Comparison of ENCODE assay signal across 1 cellular context in genomic region chr3:101573449-101574387, GRCh38.
A peak's percentile ranks its signal among the peaks of the same experiment; 100 is the strongest.
TF ChIP-seq lines count a peak whose summit lies in the region.

Gene PCNP, plus strand, starts transcription at chr3:101574180. Its CDS starts 36 bp downstream, at chr3:101574216.

TF ChIP-seq in WTC11, 78 proteins besides CTCF, POLR2A, EP300 and RAD21 (continued from another document):
- no peak for TF ChIP-seq ZNF532 (CRISPR knock-in tag; IDR thresholded peaks at IDR 0.05; ENCODE audit: borderline replicate concordance)
- no peak for TF ChIP-seq ZNF121 (CRISPR knock-in tag; IDR thresholded peaks at IDR 0.05)
- peak; percentile 83; the same call in 1 of the 2 replicates for TF ChIP-seq E2F5 (CRISPR knock-in tag; IDR thresholded peaks at IDR 0.05)
- no peak for TF ChIP-seq NR2C2 (CRISPR knock-in tag; IDR thresholded peaks at IDR 0.05)
- TF ChIP-seq ZNF281 (CRISPR knock-in tag; IDR thresholded peaks at IDR 0.05), result no peak
- no peak for TF ChIP-seq PREB (CRISPR knock-in tag; IDR thresholded peaks at IDR 0.05; ENCODE audit: borderline replicate concordance)
- peak; percentile 80; the same call in 1 of the 2 replicates for TF ChIP-seq CBFB (CRISPR knock-in tag; IDR thresholded peaks at IDR 0.05; ENCODE audit: low read depth)
- TF ChIP-seq NR1H2 (CRISPR knock-in tag; IDR thresholded peaks at IDR 0.05), result no peak
- no peak for TF ChIP-seq ZNF232 (CRISPR knock-in tag; IDR thresholded peaks at IDR 0.05)
- no peak for TF ChIP-seq OVOL2 (CRISPR knock-in tag; IDR thresholded peaks at IDR 0.05; ENCODE audit: borderline replicate concordance)
- TF ChIP-seq NFYB (CRISPR knock-in tag; conservative IDR thresholded peaks at IDR 0.05; ENCODE audit: low read depth), result no peak
- TF ChIP-seq, protein P1, sequence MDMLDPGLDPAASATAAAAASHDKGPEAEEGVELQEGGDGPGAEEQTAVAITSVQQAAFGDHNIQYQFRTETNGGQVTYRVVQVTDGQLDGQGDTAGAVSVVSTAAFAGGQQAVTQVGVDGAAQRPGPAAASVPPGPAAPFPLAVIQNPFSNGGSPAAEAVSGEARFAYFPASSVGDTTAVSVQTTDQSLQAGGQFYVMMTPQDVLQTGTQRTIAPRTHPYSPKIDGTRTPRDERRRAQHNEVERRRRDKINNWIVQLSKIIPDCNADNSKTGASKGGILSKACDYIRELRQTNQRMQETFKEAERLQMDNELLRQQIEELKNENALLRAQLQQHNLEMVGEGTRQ (CRISPR knock-in tag; IDR thresholded peaks at IDR 0.05), result 0 out of 2 replicates have a peak, but pooled peaks have one; percentile 31
- 0 out of 2 replicates have a peak, but pooled peaks have one; percentile 28 for TF ChIP-seq KAT7 (CRISPR knock-in tag; IDR thresholded peaks at IDR 0.05; ENCODE audit: borderline replicate concordance)
- no peak for TF ChIP-seq ZNF138 (CRISPR knock-in tag; conservative IDR thresholded peaks at IDR 0.05)
- TF ChIP-seq PRDM15 (CRISPR knock-in tag; IDR thresholded peaks at IDR 0.05), result no peak; the same call in 1 of the 2 replicates
- TF ChIP-seq MXD4 (CRISPR knock-in tag; IDR thresholded peaks at IDR 0.05; ENCODE audit: borderline replicate concordance), result no peak
- no peak for TF ChIP-seq ESRRA (CRISPR knock-in tag; IDR thresholded peaks at IDR 0.05; ENCODE audit: borderline replicate concordance)
- TF ChIP-seq FOXP1 (CRISPR knock-in tag; IDR thresholded peaks at IDR 0.05; ENCODE audit: borderline replicate concordance), result peak; percentile 81; the same call in 1 of the 2 replicates
- no peak for TF ChIP-seq IRF2 (CRISPR knock-in tag; IDR thresholded peaks at IDR 0.05; ENCODE audit: borderline replicate concordance, low read depth)
- peak; percentile 95 for TF ChIP-seq CREM (CRISPR knock-in tag; IDR thresholded peaks at IDR 0.05)
- TF ChIP-seq, protein P2, sequence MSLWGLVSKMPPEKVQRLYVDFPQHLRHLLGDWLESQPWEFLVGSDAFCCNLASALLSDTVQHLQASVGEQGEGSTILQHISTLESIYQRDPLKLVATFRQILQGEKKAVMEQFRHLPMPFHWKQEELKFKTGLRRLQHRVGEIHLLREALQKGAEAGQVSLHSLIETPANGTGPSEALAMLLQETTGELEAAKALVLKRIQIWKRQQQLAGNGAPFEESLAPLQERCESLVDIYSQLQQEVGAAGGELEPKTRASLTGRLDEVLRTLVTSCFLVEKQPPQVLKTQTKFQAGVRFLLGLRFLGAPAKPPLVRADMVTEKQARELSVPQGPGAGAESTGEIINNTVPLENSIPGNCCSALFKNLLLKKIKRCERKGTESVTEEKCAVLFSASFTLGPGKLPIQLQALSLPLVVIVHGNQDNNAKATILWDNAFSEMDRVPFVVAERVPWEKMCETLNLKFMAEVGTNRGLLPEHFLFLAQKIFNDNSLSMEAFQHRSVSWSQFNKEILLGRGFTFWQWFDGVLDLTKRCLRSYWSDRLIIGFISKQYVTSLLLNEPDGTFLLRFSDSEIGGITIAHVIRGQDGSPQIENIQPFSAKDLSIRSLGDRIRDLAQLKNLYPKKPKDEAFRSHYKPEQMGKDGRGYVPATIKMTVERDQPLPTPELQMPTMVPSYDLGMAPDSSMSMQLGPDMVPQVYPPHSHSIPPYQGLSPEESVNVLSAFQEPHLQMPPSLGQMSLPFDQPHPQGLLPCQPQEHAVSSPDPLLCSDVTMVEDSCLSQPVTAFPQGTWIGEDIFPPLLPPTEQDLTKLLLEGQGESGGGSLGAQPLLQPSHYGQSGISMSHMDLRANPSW (CRISPR knock-in tag; conservative IDR thresholded peaks at IDR 0.05; ENCODE audit: low read depth), result no peak
- TF ChIP-seq, protein P3, sequence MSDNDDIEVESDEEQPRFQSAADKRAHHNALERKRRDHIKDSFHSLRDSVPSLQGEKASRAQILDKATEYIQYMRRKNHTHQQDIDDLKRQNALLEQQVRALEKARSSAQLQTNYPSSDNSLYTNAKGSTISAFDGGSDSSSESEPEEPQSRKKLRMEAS (CRISPR knock-in tag; IDR thresholded peaks at IDR 0.05), result peak; percentile 82; the same call in 1 of the 2 replicates
- TF ChIP-seq SOX15 (CRISPR knock-in tag; IDR thresholded peaks at IDR 0.05), result no peak
- no peak for TF ChIP-seq ATF3 (CRISPR knock-in tag; conservative IDR thresholded peaks at IDR 0.05)
- peak; percentile 93 for TF ChIP-seq SP1 (CRISPR knock-in tag; conservative IDR thresholded peaks at IDR 0.05)
- TF ChIP-seq, protein P4, sequence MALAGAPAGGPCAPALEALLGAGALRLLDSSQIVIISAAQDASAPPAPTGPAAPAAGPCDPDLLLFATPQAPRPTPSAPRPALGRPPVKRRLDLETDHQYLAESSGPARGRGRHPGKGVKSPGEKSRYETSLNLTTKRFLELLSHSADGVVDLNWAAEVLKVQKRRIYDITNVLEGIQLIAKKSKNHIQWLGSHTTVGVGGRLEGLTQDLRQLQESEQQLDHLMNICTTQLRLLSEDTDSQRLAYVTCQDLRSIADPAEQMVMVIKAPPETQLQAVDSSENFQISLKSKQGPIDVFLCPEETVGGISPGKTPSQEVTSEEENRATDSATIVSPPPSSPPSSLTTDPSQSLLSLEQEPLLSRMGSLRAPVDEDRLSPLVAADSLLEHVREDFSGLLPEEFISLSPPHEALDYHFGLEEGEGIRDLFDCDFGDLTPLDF (CRISPR knock-in tag; IDR thresholded peaks at IDR 0.05), result no peak
- 0 out of 2 replicates have a peak, but pooled peaks have one; percentile 45 for TF ChIP-seq HMGXB4 (CRISPR knock-in tag; IDR thresholded peaks at IDR 0.05)
- TF ChIP-seq SMAD3 (CRISPR knock-in tag; IDR thresholded peaks at IDR 0.05; ENCODE audit: borderline replicate concordance), result peak; percentile 56; the same call in 1 of the 2 replicates
- no peak for TF ChIP-seq TEAD4 (CRISPR knock-in tag; IDR thresholded peaks at IDR 0.05)
- no peak for TF ChIP-seq ELF4 (CRISPR knock-in tag; IDR thresholded peaks at IDR 0.05; ENCODE audit: low read depth)
- TF ChIP-seq, protein P5, sequence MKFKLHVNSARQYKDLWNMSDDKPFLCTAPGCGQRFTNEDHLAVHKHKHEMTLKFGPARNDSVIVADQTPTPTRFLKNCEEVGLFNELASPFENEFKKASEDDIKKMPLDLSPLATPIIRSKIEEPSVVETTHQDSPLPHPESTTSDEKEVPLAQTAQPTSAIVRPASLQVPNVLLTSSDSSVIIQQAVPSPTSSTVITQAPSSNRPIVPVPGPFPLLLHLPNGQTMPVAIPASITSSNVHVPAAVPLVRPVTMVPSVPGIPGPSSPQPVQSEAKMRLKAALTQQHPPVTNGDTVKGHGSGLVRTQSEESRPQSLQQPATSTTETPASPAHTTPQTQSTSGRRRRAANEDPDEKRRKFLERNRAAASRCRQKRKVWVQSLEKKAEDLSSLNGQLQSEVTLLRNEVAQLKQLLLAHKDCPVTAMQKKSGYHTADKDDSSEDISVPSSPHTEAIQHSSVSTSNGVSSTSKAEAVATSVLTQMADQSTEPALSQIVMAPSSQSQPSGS (CRISPR knock-in tag; IDR thresholded peaks at IDR 0.05; ENCODE audit: borderline replicate concordance, low read depth), result no peak
- TF ChIP-seq EMX1 (CRISPR knock-in tag; IDR thresholded peaks at IDR 0.05), result no peak
- TF ChIP-seq ZNF219 (CRISPR knock-in tag; IDR thresholded peaks at IDR 0.05; ENCODE audit: borderline replicate concordance), result no peak
